In genomic region chr18:63317556-63317946, GRCh38 we compare ENCODE assay signal across 8 cellular contexts. TPM values are rescaled to one million over a fixed set of nuclear protein-coding genes. Genes with fewer than 3 reads are reported as not detected.
DNase-seq lines count a peak whose midpoint lies in the region; ATAC-seq, FAIRE-seq and TF ChIP-seq lines count a peak whose summit lies in the region.

No MANE protein-coding gene starts in this region.

- H3K9me3 Mint-ChIP-seq in chondrocyte (ENCODE audit: low read depth) (no peaks in the 10 kb centered on the region), nephron progenitor cell (no peaks in the 10 kb centered on the region)

- no peak for ATAC-seq in esophagus mucosa
- ATAC-seq in GM19395 (IDR thresholded peaks at IDR 0.05; ENCODE audit: unreplicated experiment), result no peak

- H3K4me3 ChIP-seq in BLaER1 (peak overlapping the region; percentile 92), HUES48 (ENCODE audit: low read depth, low read length) (peak overlapping the region; percentile 73)

- H3K9ac ChIP-seq in BLaER1 (peak overlapping the region; percentile 97), HUES48 (ENCODE audit: low read depth, low read length) (no peak overlapping the region)

- H3K4me3 Mint-ChIP-seq in chondrocyte (ENCODE audit: unreplicated experiment) (peak overlapping the region; percentile 69), nephron progenitor cell (peak overlapping the region; percentile 91)

- no peak for DNase-seq in chondrocyte (ENCODE audit: low spot score)
- DNase-seq in nephron progenitor cell, result no peak
- DNase-seq in stimulated activated CD4-positive, alpha-beta T cell treated with anti-CD3 and anti-CD28 coated beads, Interleukin-4, amount 100 ng/mL, for 24 hours, result no peak
- DNase-seq in H54 (ENCODE audit: insufficient read length, low spot score), result no peak

- H3K27ac ChIP-seq in BLaER1 (peak overlapping the region; percentile 97), HUES48 (ENCODE audit: low read depth, low read length) (no peak overlapping the region)

- no peak for TF ChIP-seq CTCF in chondrocyte (IDR thresholded peaks at IDR 0.05)
- no peak for TF ChIP-seq CTCF in nephron progenitor cell (IDR thresholded peaks at IDR 0.05)

- H3K4me1 ChIP-seq in BLaER1, result peaks cover 61% of the 10 kb centered on the region
- H3K4me1 ChIP-seq in HUES48 (ENCODE audit: control insufficient read depth, insufficient read depth, low read length), result peaks cover 7% of the 10 kb centered on the region

- H3K9me3 ChIP-seq in BLaER1 (no peaks in the 10 kb centered on the region), HUES48 (ENCODE audit: control insufficient read depth, insufficient read depth, low read length) (no peaks in the 10 kb centered on the region)

- peak overlapping the region; percentile 72 for H3K4me2 ChIP-seq in BLaER1

- no peaks in the 10 kb centered on the region for H3K27me3 Mint-ChIP-seq in chondrocyte (ENCODE audit: low read depth)
- peaks cover 43% of the 10 kb centered on the region for H3K27me3 Mint-ChIP-seq in nephron progenitor cell (ENCODE audit: low read depth, poor library complexity)

- H3K36me3 Mint-ChIP-seq in chondrocyte (ENCODE audit: low read depth) (no peaks in the 10 kb centered on the region), nephron progenitor cell (ENCODE audit: low read depth) (peaks cover 6% of the 10 kb centered on the region)

- TF ChIP-seq POLR2A in H54 (IDR thresholded peaks at IDR 0.05; ENCODE audit: low read depth, low read length), result no peak

- FAIRE-seq in H54 (lab: Jason Lieb, UNC), result no peak

- peaks cover 62% of the 10 kb centered on the region for H4K20me1 ChIP-seq in BLaER1

- H3K36me3 ChIP-seq in BLaER1, result peaks cover 16% of the 10 kb centered on the region; the same call in 1 of the 2 replicates
- no peaks in the 10 kb centered on the region for H3K36me3 ChIP-seq in HUES48 (ENCODE audit: control insufficient read depth, insufficient read depth, low read length)

- H3K27ac Mint-ChIP-seq in chondrocyte (ENCODE audit: unreplicated experiment) (no peak overlapping the region), nephron progenitor cell (no peak overlapping the region)

- peaks cover 44% of the 10 kb centered on the region for H3K4me1 Mint-ChIP-seq in chondrocyte (ENCODE audit: low read depth)
- peaks cover 73% of the 10 kb centered on the region for H3K4me1 Mint-ChIP-seq in nephron progenitor cell

- no peaks in the 10 kb centered on the region for H3K27me3 ChIP-seq in BLaER1
- H3K27me3 ChIP-seq in HUES48 (ENCODE audit: control insufficient read depth, insufficient read depth, low read length), result peaks cover 37% of the 10 kb centered on the region

RNA-seq across cellular contexts. Expression of gene BCL2, which starts 2.0 kb away (rescaled TPM):
- total RNA-seq in chondrocyte (4.2 to 8.6 TPM (median 8.4 TPM) in 3 replicates), esophagus mucosa (2.3 TPM)

RNA-seq across cellular contexts. Expression of gene KDSR, which starts 49.5 kb away (rescaled TPM):
- total RNA-seq in chondrocyte, result 64.2 to 73.9 TPM (median 69.8 TPM) in 3 replicates
- 37.8 TPM for total RNA-seq in esophagus mucosa
